In the genomic region with DNA sequence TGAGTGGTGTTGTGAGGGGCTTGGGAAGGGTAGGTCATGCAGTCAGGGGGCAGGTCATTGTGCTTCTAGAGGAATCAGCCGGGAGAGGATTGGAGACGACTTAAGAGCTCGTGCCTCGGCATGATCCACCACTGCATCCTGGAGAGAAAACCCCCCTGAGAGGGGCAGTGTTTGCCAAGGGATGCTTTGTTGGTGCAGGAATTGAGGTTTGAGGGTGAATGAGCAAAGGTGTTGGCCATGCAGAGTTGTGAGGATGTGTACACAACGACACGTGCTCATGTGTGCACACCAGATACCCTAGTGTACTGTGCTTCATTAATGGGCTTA, we compare ENCODE assay signal across 14 cellular contexts.
A peak's percentile ranks its signal among the peaks of the same experiment; 100 is the strongest.
DNase-seq lines count a peak whose midpoint lies in the region; ATAC-seq and TF ChIP-seq lines count a peak whose summit lies in the region.
"Had no signal": no experiment of that assay in that cellular context is flagged by ENCODE, and none has a peak within 500 bp of the region (broad histone marks: within the 10 kb centered on the region; RNA-seq: fewer than 3 reads in every experiment).

No MANE protein-coding gene starts in this region.

- RAD21 ChIA-PET in HCT116 (lab: Charles Lee; ENCODE audit: low non-redundant PET in 1 of 2, low total read pairs in 2 of 2, uncharacterized antibody in 2 of 2, unreplicated experiment in 2 of 2): interaction anchor here (0.9 to 1.0 kb wide), 2 partner anchors 12 to 15 kb away, joined by 3 to 4 read pairs; no protein-coding TSS in a partner anchor

- no TSS peak for BruUV-seq in HCT116 (replicated peaks; lab: Mats Ljungman, UMichigan)

- H3K9me3 Mint-ChIP-seq in stimulated activated effector memory CD8-positive, alpha-beta T cell treated with anti-CD3 and anti-CD28 coated beads, Interleukin-12 subunit alpha, Interleukin-12 subunit beta, amount 100 ng/mL, for 72 hours: no peaks in the 10 kb centered on the region

- H3K4me3 Mint-ChIP-seq in stimulated activated effector memory CD8-positive, alpha-beta T cell treated with anti-CD3 and anti-CD28 coated beads, Interleukin-12 subunit alpha, Interleukin-12 subunit beta, amount 100 ng/mL, for 72 hours: no peak overlapping the region

- intact Hi-C loops in HCT116 (cut with micrococcal nuclease) (no loop called here), stomach (cut with DNase I; ENCODE audit: low total_unique reads) (no loop called here)

- H3K4me1 Mint-ChIP-seq in stimulated activated effector memory CD8-positive, alpha-beta T cell treated with anti-CD3 and anti-CD28 coated beads, Interleukin-12 subunit alpha, Interleukin-12 subunit beta, amount 100 ng/mL, for 72 hours: no peaks in the 10 kb centered on the region

- CTCF ChIA-PET in HCT116 (lab: Charles Lee): interaction anchor here (1.8 kb wide), 1 partner anchor 15 kb away, joined by 15 read pairs; no protein-coding TSS in a partner anchor

- TF ChIP-seq EP300 in stomach (IDR thresholded peaks at IDR 0.05): no peak

- H3K9me3 ChIP-seq in HCT116 (ENCODE audit: control insufficient read depth in 1 of 2, insufficient read depth in 1 of 2, low read depth in 1 of 2, low read length in 2 of 2) (no peaks in the 10 kb centered on the region), adipocyte (ENCODE audit: control insufficient read depth, low read length) (no peaks in the 10 kb centered on the region), stomach (no peaks in the 10 kb centered on the region)
- H3K9me3 ChIP-seq: Caco-2 had no signal

- ATAC-seq in HCT116 (no peak; the same call in 1 of the 2 replicates), left lobe of liver (no peak), GM19455 (IDR thresholded peaks at IDR 0.05; ENCODE audit: unreplicated experiment) (no peak)
- no peak for ATAC-seq in stimulated activated effector memory CD8-positive, alpha-beta T cell treated with anti-CD3 and anti-CD28 coated beads, Interleukin-12 subunit alpha, Interleukin-12 subunit beta, amount 100 ng/mL, for 72 hours
- ATAC-seq: stimulated activated naive CD8-positive, alpha-beta T cell treated with anti-CD3 and anti-CD28 coated beads, Interleukin-15, Interleukin-2, amounts not matched to agents 100 U/mL and 50 U/mL, for 24 hours had no signal

- H3K36me3 ChIP-seq in HCT116 (ENCODE audit: control insufficient read depth in 1 of 2, insufficient read depth in 2 of 2, low read length in 2 of 2) (no peaks in the 10 kb centered on the region), adipocyte (ENCODE audit: control insufficient read depth, insufficient read depth, low read length, severe bottlenecking) (peaks cover 8% of the 10 kb centered on the region), stomach (peaks cover 0 to 16% (median 11%) of the 10 kb centered on the region in 4 donors)

- TF ChIP-seq POLR2A in HCT116 (IDR thresholded peaks at IDR 0.05; ENCODE audit: borderline replicate concordance, extremely low read depth, insufficient read depth, insufficient read length): no peak
- no peak for TF ChIP-seq POLR2A in stomach (IDR thresholded peaks at IDR 0.05)

- H3K9ac ChIP-seq in HCT116 (ENCODE audit: low read length): no peak overlapping the region
- H3K9ac ChIP-seq in adipocyte (ENCODE audit: low read length): peak overlapping the region; percentile 48

- H3K79me2 ChIP-seq in HCT116 (ENCODE audit: insufficient read depth, low read length): no peaks in the 10 kb centered on the region

- no peak overlapping the region for H2AFZ ChIP-seq in HCT116 (ENCODE audit: low read depth, low read length, poor library complexity, severe bottlenecking)

- TF ChIP-seq RAD21 in HCT116 (IDR thresholded peaks at IDR 0.05; ENCODE audit: low read depth): no peak

- peak overlapping the region; percentile 56 for H3K27ac ChIP-seq in HCT116 (ENCODE audit: low read depth, low read length)
- peak overlapping the region in 4 of 5 donors; percentile 48 to 74 (median 66) for H3K27ac ChIP-seq in stomach

- no peak for DNase-seq in HCT116 (ENCODE audit: low read depth, low spot score)
- DNase-seq in adipocyte (ENCODE audit: low read depth): no peak
- peak; percentile 35 for DNase-seq in left lobe of liver (ENCODE audit: low spot score)
- peak; percentile 17 for DNase-seq in stomach
- DNase-seq in activated CD4-positive, alpha-beta T cell treated with anti-CD3 and anti-CD28 coated beads for 4 hours: no peak
- DNase-seq in stimulated activated effector memory CD8-positive, alpha-beta T cell treated with anti-CD3 and anti-CD28 coated beads, Interleukin-12 subunit alpha, Interleukin-12 subunit beta, amount 100 ng/mL, for 72 hours (ENCODE audit: low spot score in 2 of 2): no peak
- no peak for DNase-seq in activated CD8-positive, alpha-beta memory T cell treated with anti-CD3 and anti-CD28 coated beads for 24 hours
- DNase-seq: activated T-cell treated with anti-CD3 and anti-CD28 coated beads for 4 hours; aorta; Caco-2; Karpas-422; NCI-H446 treated with DMSO at 0.1 percent for 48 hours; stimulated activated naive CD8-positive, alpha-beta T cell treated with anti-CD3 and anti-CD28 coated beads, Interleukin-15, Interleukin-2, amounts not matched to agents 100 U/mL and 50 U/mL, for 24 hours had no signal

- 0 out of 4 replicates have a peak overlapping the region, but pooled peaks of 1 of the 2 experiments have one; percentile 8 for H3K4me3 ChIP-seq in HCT116 (replicated peaks in 1 of 2; ENCODE audit: low read depth in 1 of 2, low read length in 2 of 2)
- no peak overlapping the region for H3K4me3 ChIP-seq in adipocyte (ENCODE audit: low read length)
- H3K4me3 ChIP-seq in stomach: no peak overlapping the region

- H3K4me1 ChIP-seq in HCT116 (ENCODE audit: control insufficient read depth in 1 of 2, insufficient read depth in 2 of 2, low read length in 2 of 2) (peaks cover 28 to 36% of the 10 kb centered on the region in 2 experiments), adipocyte (ENCODE audit: control insufficient read depth, insufficient read depth, low read length) (peaks cover 56% of the 10 kb centered on the region), stomach (peaks cover 24 to 56% (median 40%) of the 10 kb centered on the region in 4 donors)
- H3K4me1 ChIP-seq: Caco-2 had no signal

- no peaks in the 10 kb centered on the region for H3K36me3 Mint-ChIP-seq in stimulated activated effector memory CD8-positive, alpha-beta T cell treated with anti-CD3 and anti-CD28 coated beads, Interleukin-12 subunit alpha, Interleukin-12 subunit beta, amount 100 ng/mL, for 72 hours

- H3K9me2 ChIP-seq in HCT116 (ENCODE audit: insufficient read depth): no peaks in the 10 kb centered on the region

- H3K27me3 ChIP-seq in HCT116 (ENCODE audit: insufficient read depth, low read length): no peaks in the 10 kb centered on the region
- no peaks in the 10 kb centered on the region for H3K27me3 ChIP-seq in adipocyte (replicated peaks; ENCODE audit: control insufficient read depth, insufficient read depth, low read length)
- H3K27me3 ChIP-seq in stomach: no peaks in the 10 kb centered on the region

- H3K4me2 ChIP-seq in HCT116 (ENCODE audit: low read length): peak overlapping the region; percentile 61

- no peak for TF ChIP-seq CTCF in HCT116 (IDR thresholded peaks at IDR 0.05 in 2 of 3, conservative IDR thresholded peaks at IDR 0.05 in 1 of 3; ENCODE audit: borderline replicate concordance in 1 of 3, insufficient read depth in 1 of 3, low read depth in 2 of 3, low read length in 2 of 3)
- no peak for TF ChIP-seq CTCF in stomach (IDR thresholded peaks at IDR 0.05)

- POLR2A ChIA-PET in HCT116 (lab: Charles Lee): no interaction called here

- H3K27ac Mint-ChIP-seq in stimulated activated effector memory CD8-positive, alpha-beta T cell treated with anti-CD3 and anti-CD28 coated beads, Interleukin-12 subunit alpha, Interleukin-12 subunit beta, amount 100 ng/mL, for 72 hours: no peak overlapping the region

- 53 to 70% (median 58%) methylated on average over 6 of the region's 6 CpGs for WGBS in stomach, 5 donors

- no peaks in the 10 kb centered on the region for H4K20me1 ChIP-seq in HCT116 (ENCODE audit: insufficient read depth)

TF ChIP-seq in HCT116, 20 proteins besides CTCF, POLR2A, EP300 and RAD21 (continues in another document):
- no peak for TF ChIP-seq POLR2AphosphoS5 (IDR thresholded peaks at IDR 0.05; ENCODE audit: low read depth, low read length)
- no peak for TF ChIP-seq ZFX (IDR thresholded peaks at IDR 0.05)
- no peak for TF ChIP-seq SIN3A (IDR thresholded peaks at IDR 0.05; ENCODE audit: low read depth)
- no peak for TF ChIP-seq EZH2 (IDR thresholded peaks at IDR 0.05)
- TF ChIP-seq, protein P1, sequence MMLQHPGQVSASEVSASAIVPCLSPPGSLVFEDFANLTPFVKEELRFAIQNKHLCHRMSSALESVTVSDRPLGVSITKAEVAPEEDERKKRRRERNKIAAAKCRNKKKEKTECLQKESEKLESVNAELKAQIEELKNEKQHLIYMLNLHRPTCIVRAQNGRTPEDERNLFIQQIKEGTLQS (IDR thresholded peaks at IDR 0.05): no peak
- no peak for TF ChIP-seq JUND (IDR thresholded peaks at IDR 0.05)
- no peak for TF ChIP-seq SP1 (IDR thresholded peaks at IDR 0.05; ENCODE audit: low read depth)
- TF ChIP-seq, protein P2, sequence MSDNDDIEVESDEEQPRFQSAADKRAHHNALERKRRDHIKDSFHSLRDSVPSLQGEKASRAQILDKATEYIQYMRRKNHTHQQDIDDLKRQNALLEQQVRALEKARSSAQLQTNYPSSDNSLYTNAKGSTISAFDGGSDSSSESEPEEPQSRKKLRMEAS (IDR thresholded peaks at IDR 0.05): no peak
- TF ChIP-seq SRF (IDR thresholded peaks at IDR 0.05; ENCODE audit: low read depth): no peak
- TF ChIP-seq YY1 (IDR thresholded peaks at IDR 0.05; ENCODE audit: extremely low read depth, insufficient replicate concordance, low read depth, low read length): no peak
- TF ChIP-seq ELF1 (IDR thresholded peaks at IDR 0.05; ENCODE audit: borderline replicate concordance, low read depth): no peak
- TF ChIP-seq EGR1 (IDR thresholded peaks at IDR 0.05; ENCODE audit: low read depth): no peak
- TF ChIP-seq FOSL1 (IDR thresholded peaks at IDR 0.05; ENCODE audit: low read depth): no peak
- no peak for TF ChIP-seq CBX3 (IDR thresholded peaks at IDR 0.05; ENCODE audit: low read depth)
- no peak for TF ChIP-seq TCF7L2 (IDR thresholded peaks at IDR 0.05; ENCODE audit: borderline replicate concordance, extremely low read depth, insufficient read depth, insufficient read length)

Comparison
In these comparisons a context has a peak if more than half of its experiments do, and no peak if none do; other contexts are left out.
1. DNase-seq: peak in left lobe of liver (single experiment) and stomach (single experiment); none in HCT116 (single experiment), adipocyte (single experiment), activated CD4-positive, alpha-beta T cell treated with anti-CD3 and anti-CD28 coated beads for 4 hours (0 of 2), stimulated activated effector memory CD8-positive, alpha-beta T cell treated with anti-CD3 and anti-CD28 coated beads, Interleukin-12 subunit alpha, Interleukin-12 subunit beta, amount 100 ng/mL, for 72 hours (0 of 2) and activated CD8-positive, alpha-beta memory T cell treated with anti-CD3 and anti-CD28 coated beads for 24 hours (single experiment).